Comparison of ENCODE assay signal across 12 cellular contexts in genomic region chr11:34065505-34066203, GRCh38. TPM values are rescaled to one million over a fixed set of nuclear protein-coding genes. Genes with fewer than 3 reads are reported as not detected.
DNase-seq lines count a peak whose midpoint lies in the region; ATAC-seq and TF ChIP-seq lines count a peak whose summit lies in the region.
"Had no signal": no experiment of that assay in that cellular context is flagged by ENCODE, and none has a peak within 500 bp of the region (broad histone marks: within the 10 kb centered on the region; RNA-seq: fewer than 3 reads in every experiment).

No MANE protein-coding gene starts in this region.

- peak; percentile 1 for DNase-seq in stimulated activated naive CD4-positive, alpha-beta T cell treated with Interleukin-2 at 50 U/mL for 16 hours (lab: John Stamatoyannopoulos, UW)
- DNase-seq in stimulated activated naive CD4-positive, alpha-beta T cell (lab: John Stamatoyannopoulos, UW), result no peak
- DNase-seq in T-cell (peak in 12 of 34 experiments; percentile 0 to 26 (median 6)), fibroblast of mammary gland (ENCODE audit: low read depth) (peak; percentile 60), SHP77 treated with DMSO at 0.1 percent for 48 hours (lab: John Stamatoyannopoulos, UW) (no peak), cerebellar cortex (ENCODE audit: low spot score) (no peak)
- DNase-seq: amygdala; foreskin melanocyte; NK-92 treated with Interleukin-12 subunit alpha and Interleukin-12 subunit beta, amount 100 ng/mL, for 24 hours; transverse colon had no signal

- H3K9me3 Mint-ChIP-seq in T-cell, result no peaks in the 10 kb centered on the region

- H3K4me3 ChIP-seq in fibroblast of mammary gland (ENCODE audit: control insufficient read depth, low read depth, low read length), result no peak overlapping the region
- H3K4me3 ChIP-seq: transverse colon had no signal

- ATAC-seq in T-cell (replicated peaks in 1 of 4) (peak in 2 of 4 experiments; percentile 45 to 46), GM18909 (IDR thresholded peaks at IDR 0.05; ENCODE audit: poor library complexity, unreplicated experiment) (no peak), GM21381 (IDR thresholded peaks at IDR 0.05; ENCODE audit: unreplicated experiment) (no peak)

- CTCF ChIA-PET in T-cell (lab: Charles Lee), result interaction anchor here in 1 of 2 donors (1.2 kb wide), 1 partner anchor 69 kb away, joined by 3 read pairs; no protein-coding TSS in a partner anchor

- TF ChIP-seq CTCF in fibroblast of mammary gland (conservative IDR thresholded peaks at IDR 0.05; ENCODE audit: control insufficient read depth, insufficient read depth, low read depth, low read length), result peak; percentile 21

- peaks cover 67 to 73% (median 70%) of the 10 kb centered on the region in 3 donors for H3K4me1 Mint-ChIP-seq in T-cell

- peak overlapping the region in 1 of 3 donors; percentile 16 for H3K4me3 Mint-ChIP-seq in T-cell

- peaks cover 21% of the 10 kb centered on the region for H3K36me3 Mint-ChIP-seq in T-cell

- no peaks in the 10 kb centered on the region for H3K27me3 Mint-ChIP-seq in T-cell

- H3K27ac Mint-ChIP-seq in T-cell, result peak overlapping the region; percentile 44 to 49

- POLR2A ChIA-PET in T-cell (lab: Charles Lee), result no interaction called here

RNA-seq across cellular contexts. Expression of gene CAPRIN1, which starts 14.1 kb away (rescaled TPM):
- total RNA-seq in T-cell, result 100 to 1,000 TPM; 106 to 148 (median 143) TPM

RNA-seq across cellular contexts. Expression of gene NAT10, which starts 39.8 kb away (rescaled TPM):
- 10 to 100 TPM; 55.0 to 84.0 (median 73.5) TPM for total RNA-seq in T-cell

Comparison
In these comparisons a context has a peak if more than half of its experiments do, and no peak if none do; other contexts are left out.
1. DNase-seq: peak in stimulated activated naive CD4-positive, alpha-beta T cell treated with Interleukin-2 at 50 U/mL for 16 hours (single experiment) and fibroblast of mammary gland (single experiment); none in stimulated activated naive CD4-positive, alpha-beta T cell (0 of 6), SHP77 treated with DMSO at 0.1 percent for 48 hours (single experiment) and cerebellar cortex (single experiment).